ENCODE assay signal across 1 cellular context in the genomic region with DNA sequence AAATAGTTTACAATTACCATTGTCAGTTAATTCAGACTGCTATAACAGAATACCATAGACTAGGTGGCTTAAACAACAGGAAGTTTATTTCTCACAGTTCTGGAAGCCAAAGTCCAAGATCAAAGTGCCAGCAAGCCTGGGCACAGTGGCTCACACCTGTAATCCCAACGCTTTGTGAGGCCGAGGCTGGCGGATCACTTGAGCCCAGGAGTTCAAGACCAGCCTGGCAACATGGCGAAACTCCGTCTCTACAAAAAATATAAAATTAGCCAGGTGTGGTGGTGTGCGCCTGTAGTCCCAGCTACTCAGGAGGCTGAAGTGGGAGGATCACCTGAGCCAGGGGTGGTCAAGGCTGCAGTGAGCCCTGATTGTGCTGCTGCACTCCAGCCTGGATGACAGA.
A peak's percentile ranks its signal among the peaks of the same experiment; 100 is the strongest.
TF ChIP-seq lines count a peak whose summit lies in the region.

No MANE protein-coding gene starts in this region.

TF ChIP-seq in HepG2, 621 proteins besides CTCF, POLR2A, EP300 and RAD21 (continued from another document):
- TF ChIP-seq, protein P1, sequence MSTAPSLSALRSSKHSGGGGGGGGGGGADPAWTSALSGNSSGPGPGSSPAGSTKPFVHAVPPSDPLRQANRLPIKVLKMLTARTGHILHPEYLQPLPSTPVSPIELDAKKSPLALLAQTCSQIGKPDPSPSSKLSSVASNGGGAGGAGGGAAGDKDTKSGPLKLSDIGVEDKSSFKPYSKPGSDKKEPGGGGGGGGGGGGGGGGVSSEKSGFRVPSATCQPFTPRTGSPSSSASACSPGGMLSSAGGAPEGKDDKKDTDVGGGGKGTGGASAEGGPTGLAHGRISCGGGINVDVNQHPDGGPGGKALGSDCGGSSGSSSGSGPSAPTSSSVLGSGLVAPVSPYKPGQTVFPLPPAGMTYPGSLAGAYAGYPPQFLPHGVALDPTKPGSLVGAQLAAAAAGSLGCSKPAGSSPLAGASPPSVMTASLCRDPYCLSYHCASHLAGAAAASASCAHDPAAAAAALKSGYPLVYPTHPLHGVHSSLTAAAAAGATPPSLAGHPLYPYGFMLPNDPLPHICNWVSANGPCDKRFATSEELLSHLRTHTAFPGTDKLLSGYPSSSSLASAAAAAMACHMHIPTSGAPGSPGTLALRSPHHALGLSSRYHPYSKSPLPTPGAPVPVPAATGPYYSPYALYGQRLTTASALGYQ (CRISPR knock-in tag; IDR thresholded peaks at IDR 0.05) = no peak
- TF ChIP-seq SMYD3 (CRISPR knock-in tag; IDR thresholded peaks at IDR 0.05) (no peak), KAT7 (CRISPR knock-in tag; IDR thresholded peaks at IDR 0.05; ENCODE audit: borderline replicate concordance) (no peak), REL (CRISPR knock-in tag; conservative IDR thresholded peaks at IDR 0.05) (no peak), SALL1 (CRISPR knock-in tag; IDR thresholded peaks at IDR 0.05) (peak; percentile 56; the same call in 1 of the 2 replicates), ETV6 (CRISPR knock-in tag; conservative IDR thresholded peaks at IDR 0.05) (no peak), ZNF619 (CRISPR knock-in tag; IDR thresholded peaks at IDR 0.05) (no peak)
- TF ChIP-seq, protein P2, sequence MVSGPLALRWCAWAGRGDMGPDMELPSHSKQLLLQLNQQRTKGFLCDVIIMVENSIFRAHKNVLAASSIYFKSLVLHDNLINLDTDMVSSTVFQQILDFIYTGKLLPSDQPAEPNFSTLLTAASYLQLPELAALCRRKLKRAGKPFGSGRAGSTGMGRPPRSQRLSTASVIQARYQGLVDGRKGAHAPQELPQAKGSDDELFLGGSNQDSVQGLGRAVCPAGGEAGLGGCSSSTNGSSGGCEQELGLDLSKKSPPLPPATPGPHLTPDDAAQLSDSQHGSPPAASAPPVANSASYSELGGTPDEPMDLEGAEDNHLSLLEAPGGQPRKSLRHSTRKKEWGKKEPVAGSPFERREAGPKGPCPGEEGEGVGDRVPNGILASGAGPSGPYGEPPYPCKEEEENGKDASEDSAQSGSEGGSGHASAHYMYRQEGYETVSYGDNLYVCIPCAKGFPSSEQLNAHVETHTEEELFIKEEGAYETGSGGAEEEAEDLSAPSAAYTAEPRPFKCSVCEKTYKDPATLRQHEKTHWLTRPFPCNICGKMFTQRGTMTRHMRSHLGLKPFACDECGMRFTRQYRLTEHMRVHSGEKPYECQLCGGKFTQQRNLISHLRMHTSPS (CRISPR knock-in tag; IDR thresholded peaks at IDR 0.05; ENCODE audit: low read depth) = peak; percentile 76; the same call in 1 of the 2 replicates
